Comparison of ENCODE assay signal across 8 cellular contexts in the genomic region with DNA sequence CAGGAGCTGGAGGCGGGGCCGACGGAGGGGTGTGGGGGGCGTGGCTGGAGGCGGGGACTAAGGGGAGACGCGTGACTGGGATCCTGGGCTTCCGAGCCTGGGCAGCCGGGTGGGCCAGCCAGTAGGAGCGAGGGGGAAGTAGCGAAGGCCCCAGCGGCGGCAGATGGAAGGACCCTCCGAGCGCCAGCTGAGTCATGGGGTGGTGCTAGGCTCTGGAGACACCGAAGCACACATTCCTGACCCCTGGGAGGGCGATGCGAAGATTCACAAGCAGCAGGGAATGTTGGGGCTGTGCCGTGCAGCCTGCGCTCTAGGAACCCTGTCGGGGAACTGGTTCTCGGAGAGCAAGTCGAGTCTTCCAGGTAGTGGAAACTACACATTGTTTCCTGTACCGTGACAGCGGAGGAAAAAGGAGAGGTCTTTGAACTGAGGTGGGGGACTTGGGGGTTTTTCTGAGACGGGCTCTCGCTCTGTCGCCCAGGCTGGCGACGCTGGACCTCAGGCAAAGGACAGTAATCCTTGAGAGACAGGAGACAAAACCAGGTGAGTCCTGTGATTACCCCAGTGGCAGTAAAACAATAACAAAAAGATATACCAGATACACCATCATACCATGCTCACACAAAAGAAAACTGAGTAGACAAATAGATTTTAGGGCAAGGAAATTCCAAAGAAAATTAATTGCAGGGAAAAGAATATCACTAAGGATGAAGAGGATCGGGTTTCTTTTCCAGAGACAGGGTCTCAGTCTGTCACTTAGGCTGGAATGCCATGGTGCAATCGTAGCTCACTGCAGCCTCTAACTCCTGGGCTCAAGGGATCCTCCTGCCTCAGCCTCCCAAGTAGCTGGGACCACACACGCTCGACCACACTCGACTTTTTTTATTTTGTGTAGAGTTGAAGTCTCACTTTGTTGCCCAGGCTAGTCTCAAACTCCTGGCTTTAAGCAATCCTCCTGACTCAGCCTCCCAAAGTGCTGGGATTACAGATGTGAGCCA. TPM values are rescaled to one million over a fixed set of nuclear protein-coding genes. Genes with fewer than 3 reads are reported as not detected.
A peak's percentile ranks its signal among the peaks of the same experiment; 100 is the strongest.
DNase-seq lines count a peak whose midpoint lies in the region; ATAC-seq and TF ChIP-seq lines count a peak whose summit lies in the region.

No MANE protein-coding gene starts in this region.

- TF ChIP-seq CTCF in C4-2B (conservative IDR thresholded peaks at IDR 0.05) (no peak), foreskin keratinocyte (conservative IDR thresholded peaks at IDR 0.05) (no peak)

- H3K9ac ChIP-seq in skeletal muscle tissue (ENCODE audit: low read depth in 1 of 3, low read length in 3 of 3), result peak overlapping the region; percentile 73 to 93 (median 89)

- H3K4me1 ChIP-seq in foreskin keratinocyte (no peaks in the 10 kb centered on the region), skeletal muscle tissue (ENCODE audit: control insufficient read depth in 3 of 3, insufficient read depth in 3 of 3, low read length in 3 of 3) (peaks cover 27 to 36% (median 32%) of the 10 kb centered on the region in 3 donors)

- DNase-seq in foreskin keratinocyte (no peak), RPMI8226 (no peak)
- DNase-seq in effector CD8-positive, alpha-beta T cell (lab: John Stamatoyannopoulos, UW), result no peak

- H3K9me3 ChIP-seq in skeletal muscle tissue (ENCODE audit: control insufficient read depth in 3 of 3, low read length in 3 of 3), result no peaks in the 10 kb centered on the region

- ATAC-seq in GM19035 (IDR thresholded peaks at IDR 0.05; ENCODE audit: unreplicated experiment) (peak; percentile 58), HG03378 (IDR thresholded peaks at IDR 0.05; ENCODE audit: unreplicated experiment) (peak; percentile 35), SK-N-SH treated with all-trans-retinoic acid at 6 μM for 48 hours (peak; percentile 83), foreskin keratinocyte (peak; percentile 84)

- H3K36me3 ChIP-seq in skeletal muscle tissue (ENCODE audit: control insufficient read depth in 3 of 3, insufficient read depth in 3 of 3, low read length in 3 of 3), result no peaks in the 10 kb centered on the region

- H3K27ac ChIP-seq in C4-2B, result peak overlapping the region; percentile 98
- peak overlapping the region; percentile 19 for H3K27ac ChIP-seq in foreskin keratinocyte
- peak overlapping the region; percentile 99 for H3K27ac ChIP-seq in skeletal muscle tissue (ENCODE audit: low read depth, low read length)

- no peaks in the 10 kb centered on the region for H3K27me3 ChIP-seq in foreskin keratinocyte
- H3K27me3 ChIP-seq in skeletal muscle tissue (ENCODE audit: control insufficient read depth in 3 of 3, insufficient read depth in 3 of 3, low read length in 3 of 3), result no peaks in the 10 kb centered on the region

- H3K4me3 ChIP-seq in skeletal muscle tissue (ENCODE audit: low read length in 3 of 3), result peak overlapping the region; percentile 85 to 92 (median 92)

TF ChIP-seq in SK-N-SH treated with all-trans-retinoic acid at 6 μM for 48 hours, 23 proteins besides CTCF, POLR2A, EP300 and RAD21:
- TF ChIP-seq, protein P1, sequence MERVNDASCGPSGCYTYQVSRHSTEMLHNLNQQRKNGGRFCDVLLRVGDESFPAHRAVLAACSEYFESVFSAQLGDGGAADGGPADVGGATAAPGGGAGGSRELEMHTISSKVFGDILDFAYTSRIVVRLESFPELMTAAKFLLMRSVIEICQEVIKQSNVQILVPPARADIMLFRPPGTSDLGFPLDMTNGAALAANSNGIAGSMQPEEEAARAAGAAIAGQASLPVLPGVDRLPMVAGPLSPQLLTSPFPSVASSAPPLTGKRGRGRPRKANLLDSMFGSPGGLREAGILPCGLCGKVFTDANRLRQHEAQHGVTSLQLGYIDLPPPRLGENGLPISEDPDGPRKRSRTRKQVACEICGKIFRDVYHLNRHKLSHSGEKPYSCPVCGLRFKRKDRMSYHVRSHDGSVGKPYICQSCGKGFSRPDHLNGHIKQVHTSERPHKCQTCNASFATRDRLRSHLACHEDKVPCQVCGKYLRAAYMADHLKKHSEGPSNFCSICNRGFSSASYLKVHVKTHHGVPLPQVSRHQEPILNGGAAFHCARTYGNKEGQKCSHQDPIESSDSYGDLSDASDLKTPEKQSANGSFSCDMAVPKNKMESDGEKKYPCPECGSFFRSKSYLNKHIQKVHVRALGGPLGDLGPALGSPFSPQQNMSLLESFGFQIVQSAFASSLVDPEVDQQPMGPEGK (CRISPR knock-in tag; IDR thresholded peaks at IDR 0.05; ENCODE audit: borderline replicate concordance), result no peak
- TF ChIP-seq ZNF8 (CRISPR knock-in tag; IDR thresholded peaks at IDR 0.05) (no peak), ESRRG (CRISPR knock-in tag; IDR thresholded peaks at IDR 0.05) (no peak), PPARA (CRISPR knock-in tag; IDR thresholded peaks at IDR 0.05; ENCODE audit: borderline replicate concordance) (no peak), ZNF70 (CRISPR knock-in tag; IDR thresholded peaks at IDR 0.05) (no peak), BACH2 (CRISPR knock-in tag; IDR thresholded peaks at IDR 0.05; ENCODE audit: borderline replicate concordance) (no peak), RARB (CRISPR knock-in tag; IDR thresholded peaks at IDR 0.05) (no peak), CSDC2 (CRISPR knock-in tag; IDR thresholded peaks at IDR 0.05) (no peak), ZC3H10 (CRISPR knock-in tag; IDR thresholded peaks at IDR 0.05) (no peak), GLIS3 (CRISPR knock-in tag; IDR thresholded peaks at IDR 0.05) (no peak), TCF4 (CRISPR knock-in tag; IDR thresholded peaks at IDR 0.05; ENCODE audit: borderline replicate concordance) (no peak)
- TF ChIP-seq, protein P2, sequence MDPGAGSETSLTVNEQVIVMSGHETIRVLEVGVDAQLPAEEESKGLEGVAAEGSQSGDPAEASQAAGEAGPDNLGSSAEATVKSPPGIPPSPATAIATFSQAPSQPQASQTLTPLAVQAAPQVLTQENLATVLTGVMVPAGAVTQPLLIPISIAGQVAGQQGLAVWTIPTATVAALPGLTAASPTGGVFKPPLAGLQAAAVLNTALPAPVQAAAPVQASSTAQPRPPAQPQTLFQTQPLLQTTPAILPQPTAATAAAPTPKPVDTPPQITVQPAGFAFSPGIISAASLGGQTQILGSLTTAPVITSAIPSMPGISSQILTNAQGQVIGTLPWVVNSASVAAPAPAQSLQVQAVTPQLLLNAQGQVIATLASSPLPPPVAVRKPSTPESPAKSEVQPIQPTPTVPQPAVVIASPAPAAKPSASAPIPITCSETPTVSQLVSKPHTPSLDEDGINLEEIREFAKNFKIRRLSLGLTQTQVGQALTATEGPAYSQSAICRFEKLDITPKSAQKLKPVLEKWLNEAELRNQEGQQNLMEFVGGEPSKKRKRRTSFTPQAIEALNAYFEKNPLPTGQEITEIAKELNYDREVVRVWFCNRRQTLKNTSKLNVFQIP (CRISPR knock-in tag; IDR thresholded peaks at IDR 0.05; ENCODE audit: borderline replicate concordance, low read depth), result no peak
TF ChIP-seq in SK-N-SH treated with all-trans-retinoic acid at 6 μM for 48 hours: peak in this region for 0.

RNA-seq across cellular contexts. Expression of a gene that starts 0.8 kb away (rescaled TPM):
- total RNA-seq in foreskin keratinocyte, result 48.1 and 57.0 TPM in 2 replicates
- 27.0 and 33.1 TPM in 2 replicates for polyA plus RNA-seq in foreskin keratinocyte
- total RNA-seq in skeletal muscle tissue, result 60.5 TPM

RNA-seq across cellular contexts. Expression of a gene that starts 29.9 kb away (rescaled TPM):
- total RNA-seq in foreskin keratinocyte (3.6 and 4.5 TPM in 2 replicates), skeletal muscle tissue (1.0 TPM)
- 3.7 and 3.9 TPM in 2 replicates for polyA plus RNA-seq in foreskin keratinocyte

Comparison
In these comparisons a context has a peak if more than half of its experiments do, and no peak if none do; other contexts are left out.
1. H3K27ac ChIP-seq: peak in every context shown above with its lines; median percentile 99 in skeletal muscle tissue; 98 in C4-2B; 19 in foreskin keratinocyte.